In the genomic region with DNA sequence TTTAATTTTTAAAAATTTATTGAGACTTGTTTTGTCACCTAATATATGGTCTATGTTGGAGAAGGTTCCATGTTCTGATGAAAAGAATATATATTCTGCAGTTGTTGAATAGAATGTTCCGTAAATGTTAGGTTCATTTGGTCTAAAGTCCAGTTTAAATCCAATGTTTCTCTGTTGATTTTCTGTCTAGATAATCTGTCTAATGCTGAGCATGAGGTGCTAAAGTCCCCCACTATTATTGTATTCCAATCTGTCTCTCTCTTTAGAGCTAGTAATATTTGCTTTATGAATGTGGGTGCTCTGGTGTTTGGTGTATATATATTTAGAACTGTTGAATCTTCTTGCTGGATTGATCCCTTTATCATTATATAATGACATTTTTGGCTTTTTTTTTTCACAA, we compare ENCODE assay signal across 1 cellular context.
TF ChIP-seq lines count a peak whose summit lies in the region.

No MANE protein-coding gene starts in this region.

TF ChIP-seq in HepG2, 621 proteins besides CTCF, POLR2A, EP300 and RAD21 (continued from another document):
- TF ChIP-seq SKI (IDR thresholded peaks at IDR 0.05; ENCODE audit: partially characterized antibody) (peak; percentile 20), HNF4A (CRISPR knock-in tag; IDR thresholded peaks at IDR 0.05) (peak; percentile 72), TBX3 (IDR thresholded peaks at IDR 0.05; ENCODE audit: borderline replicate concordance) (peak; percentile 51; the same call in 1 of the 2 replicates), NCOR1 (IDR thresholded peaks at IDR 0.05; ENCODE audit: borderline replicate concordance, low read length) (peak; percentile 74; the same call in 1 of the 2 replicates), CREM (IDR thresholded peaks at IDR 0.05) (0 out of 2 replicates have a peak, but pooled peaks have one; percentile 11), CREM (CRISPR knock-in tag; IDR thresholded peaks at IDR 0.05) (no peak), SMC3 (IDR thresholded peaks at IDR 0.05; ENCODE audit: low read length) (no peak)
TF ChIP-seq in HepG2: peak in this region for 9.
